Comparison of ENCODE assay signal across 8 cellular contexts in genomic region chr13:48012668-48013067, GRCh38.
"Had no signal": no experiment of that assay in that cellular context is flagged by ENCODE, and none has a peak within 500 bp of the region (broad histone marks: within the 10 kb centered on the region; RNA-seq: fewer than 3 reads in every experiment).

No MANE protein-coding gene starts in this region.

- H3K9ac ChIP-seq: KMS-11 had no signal

- H3K27ac ChIP-seq: HL-60, KMS-11 had no signal

- H3K9me3 Mint-ChIP-seq: IgD-negative memory B cell had no signal

- H3K27ac Mint-ChIP-seq: IgD-negative memory B cell had no signal

- DNase-seq: IMR-90, KBM-7, KG1 had no signal

- H3K4me2 ChIP-seq: KMS-11 had no signal

- FAIRE-seq: HTR-8/SVneo, K562 had no signal

- H3K27me3 Mint-ChIP-seq: IgD-negative memory B cell had no signal

- ATAC-seq: K562 had no signal

- H3K4me3 ChIP-seq: K562 had no signal

- H3K4me3 Mint-ChIP-seq: IgD-negative memory B cell had no signal
